ENCODE assay signal across 7 cellular contexts in the genomic region with DNA sequence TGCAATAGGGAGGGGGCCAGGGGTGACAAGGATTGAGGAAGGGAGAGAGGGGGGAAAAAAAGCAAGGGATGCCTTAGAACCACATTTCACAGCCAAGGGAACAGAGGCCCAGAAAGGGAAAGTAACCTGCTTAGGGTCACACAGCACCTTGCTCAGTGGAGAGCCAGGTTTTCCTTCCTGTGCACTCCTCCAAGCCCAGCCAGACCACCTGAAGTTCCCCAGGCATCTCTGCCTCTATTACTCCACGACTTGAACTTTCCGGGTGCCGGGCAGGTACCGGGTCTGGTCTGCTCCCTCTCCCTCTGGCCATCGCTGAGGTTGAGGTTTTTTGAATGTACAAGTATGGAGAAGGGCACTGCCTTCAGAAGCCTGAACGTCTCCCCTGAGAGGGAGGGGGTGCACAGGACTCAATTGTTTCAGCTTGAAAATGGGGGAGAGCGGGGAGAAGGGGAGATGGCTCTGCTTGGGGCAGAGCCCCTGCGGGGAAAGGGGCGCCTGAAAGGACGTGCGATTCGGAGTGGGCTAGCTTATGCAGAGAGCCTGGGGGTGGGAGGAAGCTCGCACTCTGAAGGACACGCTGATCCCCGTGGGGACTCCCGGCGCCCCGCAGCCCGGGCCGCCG. TPM values are rescaled to one million over a fixed set of nuclear protein-coding genes. Genes with fewer than 3 reads are reported as not detected.
DNase-seq lines count a peak whose midpoint lies in the region; TF ChIP-seq lines count a peak whose summit lies in the region.

No MANE protein-coding gene starts in this region.

- H3K4me3 ChIP-seq in H7 (ENCODE audit: insufficient read depth, low read depth, low read length), result peak overlapping the region; percentile 93
- peak overlapping the region; percentile 86 for H3K4me3 ChIP-seq in WI38 (ENCODE audit: low read depth, low read length)
- H3K4me3 ChIP-seq in hepatocyte, result peak overlapping the region; percentile 89
- peak overlapping the region; percentile 61 to 83 (median 67) for H3K4me3 ChIP-seq in stomach

- H4K20me1 ChIP-seq in hepatocyte (ENCODE audit: insufficient read depth, poor library complexity, severe bottlenecking), result peaks cover 24% of the 10 kb centered on the region

- H3K9me3 ChIP-seq in hepatocyte (ENCODE audit: low read depth) (no peaks in the 10 kb centered on the region), stomach (no peaks in the 10 kb centered on the region)

- H3K36me3 ChIP-seq in H7 (replicated peaks; ENCODE audit: control insufficient read depth, insufficient read depth, low read length) (peaks cover 9% of the 10 kb centered on the region), hepatocyte (replicated peaks; ENCODE audit: insufficient read depth, low read depth) (no peaks in the 10 kb centered on the region), stomach (peaks cover 2 to 11% (median 6%) of the 10 kb centered on the region in 4 donors)

- peak overlapping the region; percentile 99 for H3K27ac ChIP-seq in hepatocyte
- peak overlapping the region; percentile 94 to 99 (median 99) for H3K27ac ChIP-seq in stomach

- H3K79me2 ChIP-seq in hepatocyte, result peaks cover 42% of the 10 kb centered on the region

- H3K9me2 ChIP-seq in hepatocyte (replicated peaks; ENCODE audit: insufficient read depth), result no peaks in the 10 kb centered on the region

- DNase-seq in H7, result no peak
- DNase-seq in hepatocyte (ENCODE audit: low spot score), result no peak
- DNase-seq in stomach, result no peak
- no peak for DNase-seq in activated CD4-positive, CD25-positive, alpha-beta regulatory T cell (lab: John Stamatoyannopoulos, UW)
- no peak for DNase-seq in OCI-M2 (lab: John Stamatoyannopoulos, UW; ENCODE audit: unreplicated experiment)
- DNase-seq in GF-D8 (lab: John Stamatoyannopoulos, UW), result no peak

- TF ChIP-seq CTCF in WI38 (IDR thresholded peaks at IDR 0.05; ENCODE audit: low read depth, low read length) (no peak), hepatocyte (IDR thresholded peaks at IDR 0.05; ENCODE audit: poor library complexity) (no peak), stomach (IDR thresholded peaks at IDR 0.05) (no peak)

- TF ChIP-seq EP300 in stomach (IDR thresholded peaks at IDR 0.05), result no peak

- WGBS in hepatocyte (ENCODE audit: low lambda C conversion rate, missing lambda C conversion rate), result 30% methylated on average over 10 of the region's 21 CpGs
- WGBS in stomach, 5 donors, result 16 to 27% (median 17%) methylated on average over 13 to 21 of the region's 21 CpGs

- intact Hi-C loops in stomach (cut with DNase I; ENCODE audit: low total_unique reads), result no loop called here

- peaks cover 60% of the 10 kb centered on the region for H3K4me1 ChIP-seq in hepatocyte (ENCODE audit: insufficient read depth)
- H3K4me1 ChIP-seq in stomach, result peaks cover 62 to 88% (median 78%) of the 10 kb centered on the region in 4 donors

- H3K27me3 ChIP-seq in H7 (ENCODE audit: control insufficient read depth, insufficient read depth, low read length) (no peaks in the 10 kb centered on the region), hepatocyte (no peaks in the 10 kb centered on the region), stomach (no peaks in the 10 kb centered on the region)

- TF ChIP-seq POLR2A in stomach (IDR thresholded peaks at IDR 0.05), result no peak

- H3K4me2 ChIP-seq in hepatocyte, result peak overlapping the region; percentile 92

- peak overlapping the region; percentile 45 for H2AFZ ChIP-seq in hepatocyte

RNA-seq across cellular contexts. Expression of gene SERPINH1, which starts 0.5 kb away (rescaled TPM):
- total RNA-seq in H7 (2014; rRNA removed; shearing (Covaris generic)), result 540 and 638 TPM in 2 replicates
- total RNA-seq in hepatocyte (709 and 805 TPM in 2 replicates), stomach (100 to 1,000 TPM in 2 of 5 donors, 10 to 100 TPM in 3; 46.6 to 297 (median 81.0) TPM)
- polyA plus RNA-seq in hepatocyte (479 and 492 TPM in 2 replicates), stomach (10 to 100 TPM; 15.4 to 46.0 (median 39.0) TPM)

RNA-seq across cellular contexts. Expression of gene GDPD5, which starts 35.8 kb away (rescaled TPM):
- 11.2 and 12.5 TPM in 2 replicates for total RNA-seq in H7 (2014; rRNA removed; shearing (Covaris generic))
- total RNA-seq in hepatocyte, result 5.2 and 7.3 TPM in 2 replicates
- 6.3 and 8.9 TPM in 2 replicates for polyA plus RNA-seq in hepatocyte
- total RNA-seq in stomach, result 10 to 100 TPM in 2 of 5 donors, 1 to 10 TPM in 2, under 1 TPM in 1; 0.58 to 57.6 (median 5.9) TPM
- 1 to 10 TPM; 3.4 to 6.6 (median 3.9) TPM for polyA plus RNA-seq in stomach
